Comparison of ENCODE assay signal across 2 cellular contexts in the genomic region with DNA sequence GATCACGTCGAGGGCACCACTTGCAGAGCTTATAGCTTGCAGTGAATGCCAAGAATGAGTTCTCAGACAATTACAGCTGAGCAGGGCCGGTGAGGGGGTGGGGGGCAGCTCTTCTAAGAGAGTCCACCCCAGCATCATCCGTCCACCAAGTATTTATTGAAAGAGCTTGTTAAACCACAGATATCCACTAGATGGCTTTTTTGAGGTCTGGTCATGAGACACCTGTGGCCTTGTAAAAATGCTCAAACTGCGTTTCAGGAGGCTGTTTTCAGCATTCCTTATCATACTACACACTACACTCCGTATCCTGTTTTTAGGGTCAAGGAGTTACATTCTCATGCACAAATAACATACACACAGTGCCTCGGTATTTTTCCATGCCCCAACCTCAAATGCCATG.
TF ChIP-seq lines count a peak whose summit lies in the region.

No MANE protein-coding gene starts in this region.

TF ChIP-seq in IMR-90, 13 proteins besides CTCF, POLR2A, EP300 and RAD21:
- TF ChIP-seq RFX5 (IDR thresholded peaks at IDR 0.05; ENCODE audit: low read depth, low read length) (no peak), MAZ (IDR thresholded peaks at IDR 0.05; ENCODE audit: borderline replicate concordance, low read depth, low read length) (no peak), RCOR1 (IDR thresholded peaks at IDR 0.05; ENCODE audit: insufficient replicate concordance, low read length) (no peak), SMC3 (IDR thresholded peaks at IDR 0.05; ENCODE audit: low read depth, low read length) (peak; percentile 21; the same call in 1 of the 2 replicates), MAFK (IDR thresholded peaks at IDR 0.05; ENCODE audit: low read depth, low read length) (no peak), NFE2L2 (IDR thresholded peaks at IDR 0.05; ENCODE audit: low read depth, low read length) (no peak)
- TF ChIP-seq, protein P1, sequence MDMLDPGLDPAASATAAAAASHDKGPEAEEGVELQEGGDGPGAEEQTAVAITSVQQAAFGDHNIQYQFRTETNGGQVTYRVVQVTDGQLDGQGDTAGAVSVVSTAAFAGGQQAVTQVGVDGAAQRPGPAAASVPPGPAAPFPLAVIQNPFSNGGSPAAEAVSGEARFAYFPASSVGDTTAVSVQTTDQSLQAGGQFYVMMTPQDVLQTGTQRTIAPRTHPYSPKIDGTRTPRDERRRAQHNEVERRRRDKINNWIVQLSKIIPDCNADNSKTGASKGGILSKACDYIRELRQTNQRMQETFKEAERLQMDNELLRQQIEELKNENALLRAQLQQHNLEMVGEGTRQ (IDR thresholded peaks at IDR 0.05; ENCODE audit: low read depth, low read length), result no peak

TF ChIP-seq in neural cell, 6 proteins besides CTCF, POLR2A, EP300 and RAD21:
- TF ChIP-seq, protein P2, sequence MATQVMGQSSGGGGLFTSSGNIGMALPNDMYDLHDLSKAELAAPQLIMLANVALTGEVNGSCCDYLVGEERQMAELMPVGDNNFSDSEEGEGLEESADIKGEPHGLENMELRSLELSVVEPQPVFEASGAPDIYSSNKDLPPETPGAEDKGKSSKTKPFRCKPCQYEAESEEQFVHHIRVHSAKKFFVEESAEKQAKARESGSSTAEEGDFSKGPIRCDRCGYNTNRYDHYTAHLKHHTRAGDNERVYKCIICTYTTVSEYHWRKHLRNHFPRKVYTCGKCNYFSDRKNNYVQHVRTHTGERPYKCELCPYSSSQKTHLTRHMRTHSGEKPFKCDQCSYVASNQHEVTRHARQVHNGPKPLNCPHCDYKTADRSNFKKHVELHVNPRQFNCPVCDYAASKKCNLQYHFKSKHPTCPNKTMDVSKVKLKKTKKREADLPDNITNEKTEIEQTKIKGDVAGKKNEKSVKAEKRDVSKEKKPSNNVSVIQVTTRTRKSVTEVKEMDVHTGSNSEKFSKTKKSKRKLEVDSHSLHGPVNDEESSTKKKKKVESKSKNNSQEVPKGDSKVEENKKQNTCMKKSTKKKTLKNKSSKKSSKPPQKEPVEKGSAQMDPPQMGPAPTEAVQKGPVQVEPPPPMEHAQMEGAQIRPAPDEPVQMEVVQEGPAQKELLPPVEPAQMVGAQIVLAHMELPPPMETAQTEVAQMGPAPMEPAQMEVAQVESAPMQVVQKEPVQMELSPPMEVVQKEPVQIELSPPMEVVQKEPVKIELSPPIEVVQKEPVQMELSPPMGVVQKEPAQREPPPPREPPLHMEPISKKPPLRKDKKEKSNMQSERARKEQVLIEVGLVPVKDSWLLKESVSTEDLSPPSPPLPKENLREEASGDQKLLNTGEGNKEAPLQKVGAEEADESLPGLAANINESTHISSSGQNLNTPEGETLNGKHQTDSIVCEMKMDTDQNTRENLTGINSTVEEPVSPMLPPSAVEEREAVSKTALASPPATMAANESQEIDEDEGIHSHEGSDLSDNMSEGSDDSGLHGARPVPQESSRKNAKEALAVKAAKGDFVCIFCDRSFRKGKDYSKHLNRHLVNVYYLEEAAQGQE (IDR thresholded peaks at IDR 0.05; ENCODE audit: borderline replicate concordance), result no peak
- TF ChIP-seq TAF1 (IDR thresholded peaks at IDR 0.05; ENCODE audit: low read depth) (no peak), SMC3 (conservative IDR thresholded peaks at IDR 0.05; ENCODE audit: poor library complexity) (peak; percentile 31), MXI1 (conservative IDR thresholded peaks at IDR 0.05; ENCODE audit: poor library complexity, severe bottlenecking) (no peak), EZH2 (IDR thresholded peaks at IDR 0.05; ENCODE audit: borderline replicate concordance, insufficient read depth, low read length, poor library complexity, severe bottlenecking) (no peak)
TF ChIP-seq in neural cell: peak in this region for 1.
